Comparison of ENCODE assay signal across 8 cellular contexts in the genomic region with DNA sequence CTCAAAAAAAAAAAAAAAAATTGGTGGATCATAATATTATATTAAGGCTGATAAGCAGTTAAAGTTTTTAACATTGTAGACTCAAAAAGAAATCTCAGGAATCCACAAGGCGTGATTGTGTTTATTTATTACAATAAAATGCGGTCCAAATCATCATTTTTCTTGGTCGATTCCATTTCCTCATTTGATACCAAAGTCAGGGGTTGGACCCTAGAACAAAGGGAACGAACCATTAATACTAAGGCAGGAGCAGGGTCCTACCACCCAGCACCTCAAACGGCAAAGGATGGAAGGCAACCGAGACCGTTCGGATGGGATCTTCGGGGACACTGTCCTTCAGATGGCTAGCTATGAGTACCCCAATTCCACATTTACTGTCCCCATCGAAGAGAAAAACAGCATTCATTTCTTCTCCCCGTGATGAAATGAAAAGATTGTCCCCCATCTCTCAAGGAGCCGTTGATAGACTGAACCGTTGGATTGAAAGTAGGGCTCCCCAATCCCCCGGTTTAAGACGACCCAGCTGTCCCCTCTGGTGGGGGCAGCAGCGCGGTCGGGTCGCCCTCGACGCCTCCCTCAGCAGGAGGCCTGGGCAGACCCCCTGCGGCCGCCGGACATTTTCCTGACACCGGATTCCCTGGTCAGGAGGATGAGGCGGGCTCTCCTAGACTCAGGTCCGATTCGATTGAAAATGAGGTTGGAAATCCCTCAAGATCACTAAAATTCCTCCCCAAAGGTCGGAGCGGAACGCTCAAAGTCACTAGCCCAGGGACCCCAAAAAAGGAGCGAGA. TPM values are rescaled to one million over a fixed set of nuclear protein-coding genes. Genes with fewer than 3 reads are reported as not detected.
A peak's percentile ranks its signal among the peaks of the same experiment; 100 is the strongest.
DNase-seq lines count a peak whose midpoint lies in the region; ATAC-seq and TF ChIP-seq lines count a peak whose summit lies in the region.

No MANE protein-coding gene starts in this region.

- DNase-seq in fibroblast of villous mesenchyme (ENCODE audit: low read depth), result no peak
- peak; percentile 3 for DNase-seq in pons (ENCODE audit: low spot score)
- DNase-seq in dedifferentiated amniotic fluid mesenchymal stem cell (ENCODE audit: extremely low spot score), result no peak
- no peak for DNase-seq in HuH-7 (ENCODE audit: low spot score)
- no peak for DNase-seq in UCSD-AML1 (lab: John Stamatoyannopoulos, UW; ENCODE audit: unreplicated experiment)

- TF ChIP-seq CTCF in 22Rv1 (IDR thresholded peaks at IDR 0.05), result no peak
- no peak for TF ChIP-seq CTCF in WI38 (IDR thresholded peaks at IDR 0.05; ENCODE audit: low read depth, low read length)
- TF ChIP-seq CTCF in fibroblast of villous mesenchyme (IDR thresholded peaks at IDR 0.05; ENCODE audit: insufficient read depth, low read depth, low read length), result no peak

- H3K4me3 ChIP-seq in WI38 (ENCODE audit: low read depth, low read length) (peak overlapping the region; percentile 52), fibroblast of villous mesenchyme (ENCODE audit: low read depth, low read length) (peak overlapping the region; percentile 80)

- ATAC-seq in GM19438 (IDR thresholded peaks at IDR 0.05; ENCODE audit: low read depth, unreplicated experiment), result peak; percentile 3

- peak overlapping the region; percentile 73 for H3K27ac ChIP-seq in 22Rv1

RNA-seq across cellular contexts. Expression of gene DMC1, which starts 0.6 kb away (rescaled TPM):
- 2.3 and 6.5 TPM in 2 replicates for total RNA-seq in fibroblast of villous mesenchyme
